Comparison of ENCODE assay signal across 10 cellular contexts in genomic region chr16:25093208-25094061, GRCh38. TPM values are rescaled to one million over a fixed set of nuclear protein-coding genes. Genes with fewer than 3 reads are reported as not detected.
A peak's percentile ranks its signal among the peaks of the same experiment; 100 is the strongest.
DNase-seq lines count a peak whose midpoint lies in the region; ATAC-seq, FAIRE-seq and TF ChIP-seq lines count a peak whose summit lies in the region.
"Had no signal": no experiment of that assay in that cellular context is flagged by ENCODE, and none has a peak within 500 bp of the region (broad histone marks: within the 10 kb centered on the region; RNA-seq: fewer than 3 reads in every experiment).

No MANE protein-coding gene starts in this region.

- H3K9me3 Mint-ChIP-seq in CD8-positive, alpha-beta memory T cell, result no peaks in the 10 kb centered on the region
- H3K9me3 Mint-ChIP-seq: nephron had no signal

- no peaks in the 10 kb centered on the region for H3K27me3 ChIP-seq in CD8-positive, alpha-beta memory T cell (ENCODE audit: insufficient read depth, low read length, poor library complexity, severe bottlenecking)

- no peaks in the 10 kb centered on the region for H3K36me3 ChIP-seq in CD8-positive, alpha-beta memory T cell (ENCODE audit: insufficient read depth, low read length)

- peak overlapping the region in 7 of 8 donors; percentile 76 to 94 (median 87) for H3K27ac Mint-ChIP-seq in CD8-positive, alpha-beta memory T cell
- H3K27ac Mint-ChIP-seq: nephron had no signal

- H3K4me3 Mint-ChIP-seq in CD8-positive, alpha-beta memory T cell, result peak overlapping the region in 4 of 7 donors; percentile 1 to 44 (median 7)
- H3K4me3 Mint-ChIP-seq: nephron had no signal

- DNase-seq in CD8-positive, alpha-beta memory T cell, result peak in 1 of 5 donors; percentile 28
- DNase-seq in activated naive CD4-positive, alpha-beta T cell treated with anti-CD3 and anti-CD28 coated beads, Interleukin-2, amount 50 U/mL, for 16 hours, result peak; percentile 20
- no peak for DNase-seq in activated gamma-delta T cell treated with Interleukin-2 at 50 U/mL for 16 hours
- no peak for DNase-seq in H54 (ENCODE audit: insufficient read length, low spot score)
- DNase-seq in NCI-H1694 treated with DMSO at 0.1 percent for 48 hours (lab: John Stamatoyannopoulos, UW), result no peak
- DNase-seq: DMS79 treated with DMSO at 0.1 percent for 48 hours had no signal

- H3K4me1 ChIP-seq in CD8-positive, alpha-beta memory T cell (ENCODE audit: insufficient read depth, low read length), result peaks cover 15% of the 10 kb centered on the region

- no peak overlapping the region for H3K27ac ChIP-seq in CD8-positive, alpha-beta memory T cell (ENCODE audit: low read depth, low read length)

- H3K27me3 Mint-ChIP-seq in CD8-positive, alpha-beta memory T cell, result peaks cover 0 to 1% of the 10 kb centered on the region in 2 donors

- POLR2A ChIA-PET in CD8-positive, alpha-beta memory T cell (lab: Charles Lee), result no interaction called here

- FAIRE-seq in H54 (lab: Jason Lieb, UNC), result no peak

- peaks cover 0 to 2% (median 0%) of the 10 kb centered on the region in 3 donors for H3K36me3 Mint-ChIP-seq in CD8-positive, alpha-beta memory T cell

- H3K9me3 ChIP-seq in CD8-positive, alpha-beta memory T cell (ENCODE audit: low read length), result no peaks in the 10 kb centered on the region

- H3K4me3 ChIP-seq in CD8-positive, alpha-beta memory T cell (ENCODE audit: low read length), result no peak overlapping the region

- no peak for TF ChIP-seq POLR2A in H54 (IDR thresholded peaks at IDR 0.05; ENCODE audit: low read depth, low read length)

- H3K4me1 Mint-ChIP-seq in CD8-positive, alpha-beta memory T cell, result peaks cover 12 to 20% (median 18%) of the 10 kb centered on the region in 3 donors
- H3K4me1 Mint-ChIP-seq: nephron had no signal

- CTCF ChIA-PET in CD8-positive, alpha-beta memory T cell (lab: Charles Lee), result no interaction called here

- ATAC-seq in GM19372 (IDR thresholded peaks at IDR 0.05; ENCODE audit: low read depth, unreplicated experiment) (peak; percentile 69), HG03571 (IDR thresholded peaks at IDR 0.05; ENCODE audit: unreplicated experiment) (peak; percentile 47), GM21825 (IDR thresholded peaks at IDR 0.05; ENCODE audit: unreplicated experiment) (no peak)

RNA-seq across cellular contexts. Expression of gene LCMT1, which starts 18.1 kb away (rescaled TPM):
- 10 to 100 TPM; 43.6 to 43.8 TPM for total RNA-seq in CD8-positive, alpha-beta memory T cell
- polyA plus RNA-seq in CD8-positive, alpha-beta memory T cell, result 54.3 TPM
